8 cellular contexts compared by ENCODE assay signal in genomic region chr2:226802573-226802972, GRCh38. TPM values are rescaled to one million over a fixed set of nuclear protein-coding genes. Genes with fewer than 3 reads are reported as not detected.
DNase-seq lines count a peak whose midpoint lies in the region; ATAC-seq and TF ChIP-seq lines count a peak whose summit lies in the region.

No MANE protein-coding gene starts in this region.

- H3K9me2 ChIP-seq in SU-DHL-6 (replicated peaks; ENCODE audit: insufficient read depth, low read length): no peaks in the 10 kb centered on the region

- CTCF ChIA-PET in activated naive CD4-positive, alpha-beta T cell treated with anti-CD3 and anti-CD28 coated beads for 36 hours (lab: Charles Lee): interaction anchor here (0.6 to 2.2 kb wide), 37 partner anchors 8 to 1137 kb away, joined by 3 to 14 read pairs (median 4); partner anchors contain the start of gene RHBDD1

- no peak for DNase-seq in right atrium auricular region (ENCODE audit: low spot score)
- DNase-seq in cardiac septum (ENCODE audit: low spot score): no peak
- DNase-seq in NCI-H146 (lab: John Stamatoyannopoulos, UW): peak; percentile 45
- peak; percentile 97 for DNase-seq in fibroblast of peridontal ligament (ENCODE audit: extremely low read depth)
- DNase-seq in retina: peak; percentile 49
- DNase-seq in activated naive CD4-positive, alpha-beta T cell treated with anti-CD3 and anti-CD28 coated beads for 36 hours: no peak

- no peaks in the 10 kb centered on the region for H4K20me1 ChIP-seq in SU-DHL-6 (ENCODE audit: low read depth, low read length)

- H3K9me3 ChIP-seq in right atrium auricular region (no peaks in the 10 kb centered on the region), SU-DHL-6 (ENCODE audit: insufficient read depth, low read length) (no peaks in the 10 kb centered on the region)

- no peak overlapping the region for H3K27ac Mint-ChIP-seq in activated naive CD4-positive, alpha-beta T cell treated with anti-CD3 and anti-CD28 coated beads for 36 hours

- peaks cover 17% of the 10 kb centered on the region for H3K4me1 Mint-ChIP-seq in activated naive CD4-positive, alpha-beta T cell treated with anti-CD3 and anti-CD28 coated beads for 36 hours (ENCODE audit: low read depth)

- H3F3A ChIP-seq in SU-DHL-6 (ENCODE audit: insufficient read depth): peaks cover 24% of the 10 kb centered on the region

- peak; percentile 32 to 76 for TF ChIP-seq CTCF in right atrium auricular region (IDR thresholded peaks at IDR 0.05)
- TF ChIP-seq CTCF in SU-DHL-6 (IDR thresholded peaks at IDR 0.05; ENCODE audit: insufficient read depth, low read length, poor library complexity, severe bottlenecking): peak; percentile 51

- no peak overlapping the region; the same call in 1 of the 2 replicates for H3K9ac ChIP-seq in SU-DHL-6 (ENCODE audit: low read length)

- H3K36me3 ChIP-seq in right atrium auricular region (no peaks in the 10 kb centered on the region), SU-DHL-6 (ENCODE audit: low read length) (no peaks in the 10 kb centered on the region)

- ATAC-seq in GM19324 (IDR thresholded peaks at IDR 0.05; ENCODE audit: low FRiP score, unreplicated experiment): no peak

- H3K4me3 Mint-ChIP-seq in activated naive CD4-positive, alpha-beta T cell treated with anti-CD3 and anti-CD28 coated beads for 36 hours: no peak overlapping the region

- H2AFZ ChIP-seq in SU-DHL-6 (ENCODE audit: low read depth, low read length, severe bottlenecking): no peak overlapping the region

- H3K4me3 ChIP-seq in right atrium auricular region (no peak overlapping the region), SU-DHL-6 (ENCODE audit: insufficient read depth, low read length, poor library complexity, severe bottlenecking) (no peak overlapping the region)

- H3K4me2 ChIP-seq in SU-DHL-6 (ENCODE audit: low read depth, low read length, poor library complexity, severe bottlenecking): peak overlapping the region; percentile 83

- H3K27me3 ChIP-seq in right atrium auricular region (no peaks in the 10 kb centered on the region), SU-DHL-6 (ENCODE audit: low read length) (no peaks in the 10 kb centered on the region)

- H3K36me3 Mint-ChIP-seq in activated naive CD4-positive, alpha-beta T cell treated with anti-CD3 and anti-CD28 coated beads for 36 hours (ENCODE audit: low read depth): peaks cover 4% of the 10 kb centered on the region

- H3K27me3 Mint-ChIP-seq in activated naive CD4-positive, alpha-beta T cell treated with anti-CD3 and anti-CD28 coated beads for 36 hours (ENCODE audit: low read depth): peaks cover 10% of the 10 kb centered on the region

- H3K27ac ChIP-seq in right atrium auricular region: no peak overlapping the region
- peak overlapping the region; percentile 85 for H3K27ac ChIP-seq in SU-DHL-6 (ENCODE audit: low read depth, low read length)

- H3K79me2 ChIP-seq in SU-DHL-6 (ENCODE audit: insufficient read depth, low read length): peaks cover 7% of the 10 kb centered on the region

- no peaks in the 10 kb centered on the region for H3K9me3 Mint-ChIP-seq in activated naive CD4-positive, alpha-beta T cell treated with anti-CD3 and anti-CD28 coated beads for 36 hours

- intact Hi-C loops in cardiac septum (cut with DNase I): loop anchor here (2.0 to 5.0 kb wide), 2 partner anchors 180 to 1132 kb away; no protein-coding TSS in a partner anchor
- intact Hi-C loops in activated naive CD4-positive, alpha-beta T cell treated with anti-CD3 and anti-CD28 coated beads for 36 hours (cut with micrococcal nuclease): loop anchor here (1.0 to 5.0 kb wide), 7 partner anchors 183 to 1134 kb away; no protein-coding TSS in a partner anchor

- H3K4me1 ChIP-seq in right atrium auricular region: peaks cover 0 to 27% of the 10 kb centered on the region in 2 donors

RNA-seq across cellular contexts. Expression of gene IRS1, which starts 3.0 kb away (rescaled TPM):
- total RNA-seq in right atrium auricular region (10 to 100 TPM; 14.6 to 15.8 TPM), cardiac septum (14.0 TPM)
- 1 to 10 TPM; 2.6 to 2.7 TPM for total RNA-seq in activated naive CD4-positive, alpha-beta T cell treated with anti-CD3 and anti-CD28 coated beads for 36 hours

RNA-seq across cellular contexts. Expression of gene RHBDD1, which starts 33.3 kb away (rescaled TPM):
- 10 to 100 TPM; 12.3 to 16.1 TPM for total RNA-seq in right atrium auricular region
- total RNA-seq in cardiac septum: 40.6 TPM
- 10 to 100 TPM; 42.6 to 43.3 TPM for total RNA-seq in activated naive CD4-positive, alpha-beta T cell treated with anti-CD3 and anti-CD28 coated beads for 36 hours

Comparison
In these comparisons a context has a peak if more than half of its experiments do, and no peak if none do; other contexts are left out.
1. DNase-seq: peak in NCI-H146 (single experiment), fibroblast of peridontal ligament (single experiment) and retina (single experiment); none in right atrium auricular region (single experiment), cardiac septum (single experiment) and activated naive CD4-positive, alpha-beta T cell treated with anti-CD3 and anti-CD28 coated beads for 36 hours (single experiment).